33 cellular contexts compared by ENCODE assay signal in genomic region chr18:77944533-77944932, GRCh38.
"Had no signal": no experiment of that assay in that cellular context is flagged by ENCODE, and none has a peak within 500 bp of the region (broad histone marks: within the 10 kb centered on the region; RNA-seq: fewer than 3 reads in every experiment).

No MANE protein-coding gene starts in this region.

- H3K36me3 ChIP-seq: MG63 had no signal

- H3K4me3 ChIP-seq: MG63 had no signal

- H3K27me3 ChIP-seq: MG63 had no signal

- H3K9me3 ChIP-seq: MG63 had no signal

- DNase-seq: Kasumi-1, MG63, MM.1S, MV-4-11, NCI-H1048, NCI-H1092, NCI-H1092 treated with DMSO at 0.1 percent for 48 hours, NCI-H1105, NCI-H1105 treated with DMSO at 0.1 percent for 48 hours, NCI-H1417, NCI-H1417 treated with DMSO at 0.1 percent for 48 hours, NCI-H1436, NCI-H1436 treated with DMSO at 0.1 percent for 48 hours, NCI-H146, NCI-H1694, NCI-H1694 treated with DMSO at 0.1 percent for 48 hours, NCI-H187, NCI-H187 treated with DMSO at 0.1 percent for 48 hours, NCI-H1930, NCI-H2029, NCI-H2029 treated with DMSO at 0.1 percent for 48 hours, NCI-H2081, NCI-H2081 treated with DMSO at 0.1 percent for 48 hours, NCI-H2107, NCI-H2171, NCI-H2171 treated with DMSO at 0.1 percent for 48 hours, NCI-H2227 treated with DMSO at 0.1 percent for 48 hours, NCI-H226, NCI-H345, NCI-H446, NCI-H446 treated with DMSO at 0.1 percent for 48 hours, NCI-H510A, NCI-H510A treated with DMSO at 0.1 percent for 48 hours had no signal
